9 cellular contexts compared by ENCODE assay signal in genomic region chr20:31707994-31708744, GRCh38. TPM values are rescaled to one million over a fixed set of nuclear protein-coding genes. Genes with fewer than 3 reads are reported as not detected.
DNase-seq lines count a peak whose midpoint lies in the region; ATAC-seq and TF ChIP-seq lines count a peak whose summit lies in the region.
"Had no signal": no experiment of that assay in that cellular context is flagged by ENCODE, and none has a peak within 500 bp of the region (broad histone marks: within the 10 kb centered on the region; RNA-seq: fewer than 3 reads in every experiment).

No MANE protein-coding gene starts in this region.

- peak; percentile 12 to 20 for TF ChIP-seq EP300 in tibial nerve (IDR thresholded peaks at IDR 0.05)

- no peaks in the 10 kb centered on the region for H3K9me3 Mint-ChIP-seq in activated naive CD4-positive, alpha-beta T cell treated with anti-CD3 and anti-CD28 coated beads, Interleukin-2, amount 50 U/mL, for 24 hours
- no peaks in the 10 kb centered on the region for H3K9me3 Mint-ChIP-seq in immature natural killer cell

- H3K79me1 ChIP-seq in mesendoderm (ENCODE audit: low read length): peaks cover 2% of the 10 kb centered on the region

- H3K4me1 ChIP-seq in tibial nerve (peaks cover 4 to 87% (median 73%) of the 10 kb centered on the region in 4 donors), mesendoderm (ENCODE audit: control insufficient read depth, low read depth, low read length) (peaks cover 12% of the 10 kb centered on the region)

- H4K8ac ChIP-seq in mesendoderm (ENCODE audit: low read depth, low read length): no peak overlapping the region

- H3K18ac ChIP-seq in mesendoderm (ENCODE audit: low read length): no peak overlapping the region

- TF ChIP-seq POLR2A in tibial nerve (IDR thresholded peaks at IDR 0.05): no peak

- no peak overlapping the region for H3K9ac ChIP-seq in mesendoderm (ENCODE audit: low read length)

- no peak for DNase-seq in activated naive CD4-positive, alpha-beta T cell treated with anti-CD3 and anti-CD28 coated beads, Interleukin-2, amount 50 U/mL, for 16 hours
- DNase-seq in SW480 (ENCODE audit: low spot score): peak; percentile 86
- no peak for DNase-seq in immature natural killer cell
- peak in 1 of 2 donors; percentile 33 for DNase-seq in tibial nerve (ENCODE audit: low spot score in 2 of 2)
- DNase-seq in dedifferentiated amniotic fluid mesenchymal stem cell (ENCODE audit: extremely low spot score): no peak
- no peak for DNase-seq in mesendoderm

- no peak overlapping the region for H3K4me2 ChIP-seq in mesendoderm (ENCODE audit: low read length)

- TF ChIP-seq CTCF in tibial nerve (IDR thresholded peaks at IDR 0.05): no peak

- H3K27me3 Mint-ChIP-seq in activated naive CD4-positive, alpha-beta T cell treated with anti-CD3 and anti-CD28 coated beads, Interleukin-2, amount 50 U/mL, for 24 hours: no peaks in the 10 kb centered on the region
- peaks cover 0 to 2% (median 0%) of the 10 kb centered on the region in 3 donors for H3K27me3 Mint-ChIP-seq in immature natural killer cell (ENCODE audit: low read depth in 3 of 3)

- no peak overlapping the region for H2BK120ac ChIP-seq in mesendoderm (ENCODE audit: low read depth, low read length)

- 13 to 70% methylated on average over 1 to 2 of the region's 2 CpGs for WGBS in tibial nerve, 2 donors
- no CpG with 5 or more reads among the region's 2 CpGs for WGBS in mesendoderm (ENCODE audit: extremely low coverage, insufficient coverage, low lambda C conversion rate)

- H2AK5ac ChIP-seq in mesendoderm (ENCODE audit: low read length): no peak overlapping the region

- H4K5ac ChIP-seq in mesendoderm (ENCODE audit: low read length): no peak overlapping the region

- H3K4me3 Mint-ChIP-seq in activated naive CD4-positive, alpha-beta T cell treated with anti-CD3 and anti-CD28 coated beads, Interleukin-2, amount 50 U/mL, for 24 hours: peak overlapping the region; percentile 23
- peak overlapping the region in 4 of 5 donors; percentile 2 to 51 (median 23) for H3K4me3 Mint-ChIP-seq in immature natural killer cell

- H3K4ac ChIP-seq in mesendoderm (ENCODE audit: low read depth, low read length): no peak overlapping the region

- H2BK5ac ChIP-seq in mesendoderm (ENCODE audit: low read length): no peak overlapping the region

- H3K79me2 ChIP-seq in mesendoderm (ENCODE audit: control insufficient read depth, insufficient read depth, low read length): peaks cover 5% of the 10 kb centered on the region

- peaks cover 0 to 45% (median 0%) of the 10 kb centered on the region in 3 donors for H3K36me3 ChIP-seq in tibial nerve
- H3K36me3 ChIP-seq in mesendoderm (ENCODE audit: control insufficient read depth, insufficient read depth, low read length): no peaks in the 10 kb centered on the region

- H3K27ac ChIP-seq in tibial nerve (peak overlapping the region; percentile 34 to 100 (median 82)), mesendoderm (ENCODE audit: low read depth, low read length) (no peak overlapping the region)
- H3K27ac ChIP-seq: SJSA1 had no signal

- no peak overlapping the region for H3K27ac Mint-ChIP-seq in activated naive CD4-positive, alpha-beta T cell treated with anti-CD3 and anti-CD28 coated beads, Interleukin-2, amount 50 U/mL, for 24 hours
- peak overlapping the region; percentile 53 to 85 (median 80) for H3K27ac Mint-ChIP-seq in immature natural killer cell

- no peak for ATAC-seq in HG03432 (IDR thresholded peaks at IDR 0.05; ENCODE audit: unreplicated experiment)

- H3K56ac ChIP-seq in mesendoderm (ENCODE audit: low read length): no peak overlapping the region

- H3K4me1 Mint-ChIP-seq in activated naive CD4-positive, alpha-beta T cell treated with anti-CD3 and anti-CD28 coated beads, Interleukin-2, amount 50 U/mL, for 24 hours: peaks cover 77% of the 10 kb centered on the region
- H3K4me1 Mint-ChIP-seq in immature natural killer cell: peaks cover 83 to 88% of the 10 kb centered on the region in 2 donors

- no peak overlapping the region for H3K4me3 ChIP-seq in tibial nerve
- no peak overlapping the region for H3K4me3 ChIP-seq in mesendoderm (ENCODE audit: low read length)
- H3K4me3 ChIP-seq: SJSA1 had no signal

- peaks cover 19% of the 10 kb centered on the region for H3K36me3 Mint-ChIP-seq in activated naive CD4-positive, alpha-beta T cell treated with anti-CD3 and anti-CD28 coated beads, Interleukin-2, amount 50 U/mL, for 24 hours
- H3K36me3 Mint-ChIP-seq in immature natural killer cell: peaks cover 14 to 20% (median 15%) of the 10 kb centered on the region in 3 donors

- no peaks in the 10 kb centered on the region for H3K27me3 ChIP-seq in tibial nerve
- H3K27me3 ChIP-seq in mesendoderm (ENCODE audit: insufficient read depth, low read length, poor library complexity): no peaks in the 10 kb centered on the region
- H3K27me3 ChIP-seq: SJSA1 had no signal

- H3K23ac ChIP-seq in mesendoderm (ENCODE audit: low read length): no peak overlapping the region

- no peaks in the 10 kb centered on the region for H3K9me3 ChIP-seq in tibial nerve
- H3K9me3 ChIP-seq: SJSA1 had no signal

- H2BK15ac ChIP-seq in mesendoderm (replicated peaks; ENCODE audit: low read depth): no peak overlapping the region

RNA-seq across cellular contexts. Expression of gene BCL2L1, which starts 14.5 kb away (rescaled TPM):
- 10 to 100 TPM; 30.9 to 60.4 (median 39.3) TPM for polyA plus RNA-seq in immature natural killer cell
- total RNA-seq in tibial nerve: 100 to 1,000 TPM; 105 to 138 (median 119) TPM
- polyA plus RNA-seq in mesendoderm (2013, experiment 1 of 2): 41.9 TPM
- polyA plus RNA-seq in mesendoderm (2013, experiment 2 of 2): 43.7 TPM

RNA-seq across cellular contexts. Expression of gene TPX2, which starts 30.9 kb away (rescaled TPM):
- polyA plus RNA-seq in immature natural killer cell: 1 to 10 TPM; 1.2 to 3.0 (median 1.8) TPM
- total RNA-seq in tibial nerve: 1 to 10 TPM in 1 of 4 donors, under 1 TPM in 3; 0.21 to 2.7 (median 0.40) TPM
- 119 TPM for polyA plus RNA-seq in mesendoderm (2013, experiment 1 of 2)
- polyA plus RNA-seq in mesendoderm (2013, experiment 2 of 2): 120 TPM
